In the genomic region with DNA sequence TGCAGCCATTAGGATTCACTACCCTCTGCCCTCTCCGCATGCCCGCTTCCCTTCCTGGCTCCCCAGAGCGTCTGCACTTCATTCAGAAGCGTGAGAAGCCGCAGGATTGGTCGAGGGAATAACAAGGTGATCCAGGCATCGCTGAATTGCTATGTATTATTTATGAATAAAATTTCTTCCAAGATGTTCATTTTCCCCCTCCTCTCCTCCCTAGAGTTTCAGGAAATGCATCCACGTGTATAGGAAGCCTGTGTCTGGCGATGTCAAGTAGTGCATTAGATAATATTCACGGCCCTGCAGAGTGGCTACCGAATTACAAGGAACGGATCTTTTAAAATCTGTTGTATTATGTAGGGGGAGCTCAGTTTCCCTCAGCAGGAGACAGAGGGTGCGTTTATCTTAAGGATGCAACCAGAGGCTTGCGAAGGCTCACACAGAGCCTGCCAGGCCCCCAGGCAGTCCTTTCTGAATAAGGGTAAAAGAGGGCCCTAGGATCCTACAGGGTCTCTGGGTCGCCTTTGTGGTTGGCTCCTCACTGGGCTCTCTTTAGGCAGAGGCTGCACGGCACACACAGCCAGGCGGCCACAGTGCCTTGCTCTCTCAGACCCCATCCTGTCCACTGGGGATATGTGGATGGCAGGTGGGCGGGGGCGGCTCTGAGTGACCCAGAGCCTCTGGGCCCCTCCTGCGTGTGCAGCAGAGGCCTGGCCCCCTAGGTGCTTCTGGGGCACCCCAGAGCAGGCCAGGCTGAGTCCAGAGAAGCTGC, we compare ENCODE assay signal across 1 cellular context.
TF ChIP-seq lines count a peak whose summit lies in the region.

No MANE protein-coding gene starts in this region.

TF ChIP-seq in SK-N-SH, 30 proteins besides CTCF, POLR2A, EP300 and RAD21 (continued from another document):
- TF ChIP-seq PBX3 (IDR thresholded peaks at IDR 0.05) (no peak), CHD2 (IDR thresholded peaks at IDR 0.05; ENCODE audit: low read length, partially characterized antibody) (no peak), SIN3A (IDR thresholded peaks at IDR 0.05; ENCODE audit: borderline replicate concordance, low read depth, low read length) (no peak), FOXJ3 (CRISPR knock-in tag; IDR thresholded peaks at IDR 0.05) (no peak), JUND (IDR thresholded peaks at IDR 0.05) (no peak), RFX5 (IDR thresholded peaks at IDR 0.05; ENCODE audit: low read length) (no peak)
- TF ChIP-seq, protein P1, sequence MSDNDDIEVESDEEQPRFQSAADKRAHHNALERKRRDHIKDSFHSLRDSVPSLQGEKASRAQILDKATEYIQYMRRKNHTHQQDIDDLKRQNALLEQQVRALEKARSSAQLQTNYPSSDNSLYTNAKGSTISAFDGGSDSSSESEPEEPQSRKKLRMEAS (IDR thresholded peaks at IDR 0.05; ENCODE audit: low read depth) = no peak
